Comparison of ENCODE assay signal across 9 cellular contexts in the genomic region with DNA sequence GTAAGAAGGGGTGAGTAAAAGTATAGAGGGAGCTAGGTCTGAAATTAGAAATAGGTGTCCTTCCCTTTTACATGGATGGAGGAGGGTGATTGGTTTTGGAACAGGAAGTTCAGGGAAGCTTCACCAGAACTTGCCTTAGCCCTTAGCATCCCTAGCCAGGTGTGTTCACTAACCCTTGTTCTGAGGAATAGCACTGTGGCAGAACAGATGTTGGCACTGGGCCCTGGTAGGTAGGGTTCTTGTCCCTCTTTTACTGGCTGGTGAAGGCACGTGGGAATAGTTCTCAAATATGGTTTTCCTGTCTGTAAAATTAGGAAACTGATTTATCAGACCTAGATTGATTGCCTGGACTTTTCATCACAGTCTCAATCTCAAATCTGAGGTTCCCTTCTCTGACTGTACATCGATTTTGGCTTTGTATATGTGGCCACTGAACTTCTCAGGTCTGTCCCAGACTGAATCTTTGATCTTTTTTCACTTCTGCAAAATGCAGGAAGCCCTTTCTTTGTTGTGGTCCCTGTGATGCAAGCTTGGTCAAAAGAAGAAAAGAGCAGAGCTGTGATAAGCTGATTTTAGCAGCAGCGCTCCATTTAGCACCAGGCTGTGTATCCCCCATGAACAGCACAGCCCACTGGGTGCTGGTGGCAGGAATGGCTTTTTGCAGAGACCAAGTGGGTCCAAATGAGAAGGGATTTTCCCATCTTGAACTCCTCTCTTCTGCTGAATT.
DNase-seq lines count a peak whose midpoint lies in the region; ATAC-seq and TF ChIP-seq lines count a peak whose summit lies in the region.
"Had no signal": no experiment of that assay in that cellular context is flagged by ENCODE, and none has a peak within 500 bp of the region (broad histone marks: within the 10 kb centered on the region; RNA-seq: fewer than 3 reads in every experiment).

No MANE protein-coding gene starts in this region.

- no peak for TF ChIP-seq RAD21 in SK-N-SH (IDR thresholded peaks at IDR 0.05; ENCODE audit: low read length)

- TF ChIP-seq CTCF in SK-N-SH (IDR thresholded peaks at IDR 0.05): no peak
- TF ChIP-seq CTCF in adrenal gland (IDR thresholded peaks at IDR 0.05): no peak

- H3K79me2 ChIP-seq in SK-N-SH (ENCODE audit: insufficient read depth): no peaks in the 10 kb centered on the region

- H3K9ac ChIP-seq in SK-N-SH: no peak overlapping the region

- no peak overlapping the region for H3K27ac ChIP-seq in SK-N-SH (ENCODE audit: low read depth in 2 of 2, low read length in 1 of 2)
- no peak overlapping the region for H3K27ac ChIP-seq in adrenal gland

- H3K27me3 ChIP-seq in SK-N-SH (ENCODE audit: insufficient read depth) (no peaks in the 10 kb centered on the region), adrenal gland (peaks cover 11% of the 10 kb centered on the region)

- no peak for TF ChIP-seq EP300 in SK-N-SH (IDR thresholded peaks at IDR 0.05; ENCODE audit: borderline replicate concordance in 1 of 2, low read depth in 1 of 2, low read length in 1 of 2)

- H3K4me1 ChIP-seq in SK-N-SH (ENCODE audit: control insufficient read depth in 1 of 2, insufficient read depth in 2 of 2, low read depth in 1 of 2, low read length in 1 of 2) (no peaks in the 10 kb centered on the region), adrenal gland (replicated peaks in 1 of 2) (no peaks in the 10 kb centered on the region)

- DNase-seq in midbrain (lab: John Stamatoyannopoulos, UW): peak; percentile 1
- no peak for DNase-seq in NCI-H2081 treated with DMSO at 0.1 percent for 48 hours (lab: John Stamatoyannopoulos, UW)
- no peak for DNase-seq in SK-N-SH
- no peak for DNase-seq in adrenal gland
- DNase-seq in activated CD8-positive, alpha-beta memory T cell treated with anti-CD3 and anti-CD28 coated beads, Interleukin-2, amount 50 U/mL, for 48 hours: no peak
- DNase-seq: GOT3 had no signal

- ATAC-seq in GM18870 (IDR thresholded peaks at IDR 0.05; ENCODE audit: unreplicated experiment) (peak; percentile 97), GM21786 (IDR thresholded peaks at IDR 0.05; ENCODE audit: unreplicated experiment) (peak; percentile 85), HG03571 (IDR thresholded peaks at IDR 0.05; ENCODE audit: unreplicated experiment) (peak; percentile 90)

- H3K4me2 ChIP-seq in SK-N-SH: no peak overlapping the region

- H4K20me1 ChIP-seq in SK-N-SH (ENCODE audit: insufficient read depth): no peaks in the 10 kb centered on the region

- no peaks in the 10 kb centered on the region for H3F3A ChIP-seq in SK-N-SH (replicated peaks; ENCODE audit: insufficient read depth)

- H2AFZ ChIP-seq in SK-N-SH (ENCODE audit: low read depth): no peak overlapping the region

- H3K9me3 ChIP-seq in SK-N-SH (no peaks in the 10 kb centered on the region), adrenal gland (replicated peaks in 1 of 3) (no peaks in the 10 kb centered on the region)

- WGBS in SK-N-SH (ENCODE audit: low lambda C conversion rate): 64% methylated on average over 3 of the region's 3 CpGs
- 67 to 75% (median 73%) methylated on average over 3 of the region's 3 CpGs for WGBS in adrenal gland, 4 donors

- TF ChIP-seq POLR2A in adrenal gland (IDR thresholded peaks at IDR 0.05): no peak

- no peaks in the 10 kb centered on the region for H3K36me3 ChIP-seq in SK-N-SH (replicated peaks in 1 of 2; ENCODE audit: control insufficient read depth in 1 of 2, insufficient read depth in 2 of 2, low read length in 1 of 2)
- H3K36me3 ChIP-seq in adrenal gland (replicated peaks in 1 of 2): no peaks in the 10 kb centered on the region

- H3K9me2 ChIP-seq in SK-N-SH: no peaks in the 10 kb centered on the region

- intact Hi-C loops in adrenal gland (cut with DNase I): no loop called here

- POLR2A ChIA-PET in SK-N-SH (lab: Yijun Ruan, JAX): no interaction called here

- H3K4me3 ChIP-seq in SK-N-SH (ENCODE audit: low read depth in 2 of 2, low read length in 1 of 2) (no peak overlapping the region), adrenal gland (no peak overlapping the region)

- CTCF ChIA-PET in SK-N-SH (lab: Yijun Ruan, JAX): interaction anchor here (1.3 kb wide), 1 partner anchor 9 kb away, joined by 6 read pairs; no protein-coding TSS in a partner anchor

TF ChIP-seq in SK-N-SH, 30 proteins besides CTCF, POLR2A, EP300 and RAD21:
- TF ChIP-seq POLR2AphosphoS5 (IDR thresholded peaks at IDR 0.05; ENCODE audit: low read depth, low read length) (no peak), RFX5 (IDR thresholded peaks at IDR 0.05; ENCODE audit: low read length) (no peak), GATA2 (CRISPR knock-in tag; IDR thresholded peaks at IDR 0.05) (no peak), FOSL2 (IDR thresholded peaks at IDR 0.05; ENCODE audit: borderline replicate concordance, low read depth) (no peak), NRF1 (IDR thresholded peaks at IDR 0.05; ENCODE audit: low read depth, low read length) (no peak), CHD2 (IDR thresholded peaks at IDR 0.05; ENCODE audit: low read length, partially characterized antibody) (no peak)
